17 cellular contexts compared by ENCODE assay signal in the genomic region with DNA sequence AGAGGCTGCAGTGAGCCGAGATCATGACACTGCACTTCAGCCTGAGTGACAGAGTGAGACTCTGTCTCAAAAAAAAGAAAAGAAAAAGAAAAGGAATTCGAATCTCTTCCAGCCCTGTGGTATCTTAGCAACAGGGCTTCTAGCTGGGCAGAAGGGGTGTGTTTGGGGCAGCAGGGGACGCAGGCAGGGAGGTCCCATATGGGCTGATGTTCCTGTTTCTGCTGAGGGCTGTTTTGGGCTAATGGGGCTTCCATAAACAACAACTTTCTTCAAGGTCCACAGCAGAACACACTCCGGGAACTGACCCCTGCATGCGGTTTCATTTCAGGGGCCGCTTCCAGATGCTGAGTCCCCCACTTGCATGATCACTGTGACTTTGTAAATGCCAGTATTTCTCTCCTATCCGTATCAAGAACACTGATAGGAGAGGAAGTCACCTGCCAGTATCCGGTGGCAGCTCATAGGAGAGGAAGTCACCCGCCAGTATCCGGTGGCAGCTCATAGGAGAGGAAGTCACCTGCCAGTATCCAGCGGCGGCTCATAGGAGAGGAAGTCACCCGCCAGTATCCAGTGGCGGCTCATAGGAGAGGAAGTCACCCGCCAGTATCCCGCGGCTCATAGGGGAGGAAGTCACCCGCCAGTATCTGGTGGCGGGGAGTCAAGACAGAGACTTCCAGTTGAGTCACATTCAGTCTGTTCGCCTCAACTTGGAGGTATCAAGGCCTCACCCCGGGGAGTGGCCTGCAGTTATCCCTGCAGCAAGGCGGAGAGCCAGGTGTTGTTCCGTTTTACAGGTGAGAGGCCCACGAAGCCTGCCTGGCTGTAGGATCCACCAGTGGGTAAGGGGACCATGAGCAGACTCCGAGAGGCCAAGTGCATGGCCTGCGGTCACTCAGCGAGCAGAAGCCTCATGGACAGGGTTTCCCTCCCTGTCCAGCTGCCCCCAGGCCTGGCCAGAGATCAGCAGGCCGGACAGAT. TPM values are rescaled to one million over a fixed set of nuclear protein-coding genes. Genes with fewer than 3 reads are reported as not detected.
DNase-seq lines count a peak whose midpoint lies in the region; ATAC-seq and TF ChIP-seq lines count a peak whose summit lies in the region.
"Had no signal": no experiment of that assay in that cellular context is flagged by ENCODE, and none has a peak within 500 bp of the region (broad histone marks: within the 10 kb centered on the region; RNA-seq: fewer than 3 reads in every experiment).

No MANE protein-coding gene starts in this region.

- TF ChIP-seq POLR2A in NB4 (IDR thresholded peaks at IDR 0.05; ENCODE audit: extremely low read depth, insufficient read length), result no peak
- TF ChIP-seq POLR2A in spleen (IDR thresholded peaks at IDR 0.05), result no peak

- 17 to 35% (median 34%) methylated on average over 11 to 28 of the region's 28 CpGs for WGBS in spleen, 5 donors

- H3K9me3 ChIP-seq in spleen, result no peaks in the 10 kb centered on the region
- no peaks in the 10 kb centered on the region for H3K9me3 ChIP-seq in WERI-Rb-1 (ENCODE audit: severe bottlenecking)
- H3K9me3 ChIP-seq: left lung, SK-N-SH had no signal

- no peak for TF ChIP-seq CTCF in NB4 (IDR thresholded peaks at IDR 0.05; ENCODE audit: low read depth, low read length)
- TF ChIP-seq CTCF in spleen (IDR thresholded peaks at IDR 0.05 in 8 of 11, conservative IDR thresholded peaks at IDR 0.05 in 3 of 11), result no peak
- TF ChIP-seq CTCF in WERI-Rb-1 (IDR thresholded peaks at IDR 0.05; ENCODE audit: low read depth, low read length), result no peak

- H3K4me3 ChIP-seq in NB4 (ENCODE audit: low read depth, low read length), result no peak overlapping the region
- peak overlapping the region in 1 of 8 donors; percentile 17 for H3K4me3 ChIP-seq in spleen
- no peak overlapping the region for H3K4me3 ChIP-seq in WERI-Rb-1 (ENCODE audit: low read depth, low read length)
- H3K4me3 ChIP-seq: coronary artery, left lung had no signal

- H3K9me3 Mint-ChIP-seq in activated T-helper 2 cell treated with anti-CD3 and anti-CD28 coated beads, Interferon-gamma antibody, Interleukin-2, Interleukin-4, amounts not matched to agents 10 μg/mL and 5 μg/mL and 100 μg/mL, durations not matched to agents 14 hours and 24 hours and 36 hours, result no peaks in the 10 kb centered on the region

- H3K36me3 ChIP-seq in spleen (no peaks in the 10 kb centered on the region), WERI-Rb-1 (no peaks in the 10 kb centered on the region)
- H3K36me3 ChIP-seq: left lung had no signal

- H3K27me3 Mint-ChIP-seq in activated T-helper 2 cell treated with anti-CD3 and anti-CD28 coated beads, Interferon-gamma antibody, Interleukin-2, Interleukin-4, amounts not matched to agents 10 μg/mL and 5 μg/mL and 100 μg/mL, durations not matched to agents 14 hours and 24 hours and 36 hours (ENCODE audit: low read depth), result peaks cover 13% of the 10 kb centered on the region

- no peaks in the 10 kb centered on the region for H3K36me3 Mint-ChIP-seq in activated T-helper 2 cell treated with anti-CD3 and anti-CD28 coated beads, Interferon-gamma antibody, Interleukin-2, Interleukin-4, amounts not matched to agents 10 μg/mL and 5 μg/mL and 100 μg/mL, durations not matched to agents 14 hours and 24 hours and 36 hours (ENCODE audit: low read depth)

- H3K4me1 ChIP-seq in spleen, result peaks cover 0 to 14% (median 5%) of the 10 kb centered on the region in 6 donors
- H3K4me1 ChIP-seq: left lung had no signal

- H3K27me3 ChIP-seq in spleen (replicated peaks in 1 of 7) (peaks cover 0 to 74% (median 5%) of the 10 kb centered on the region in 7 donors), WERI-Rb-1 (ENCODE audit: insufficient read depth, low read depth, severe bottlenecking) (no peaks in the 10 kb centered on the region)

- H3K27ac ChIP-seq in spleen (no peak overlapping the region), WERI-Rb-1 (no peak overlapping the region)
- H3K27ac ChIP-seq: coronary artery, left lung had no signal

- H3K4me1 Mint-ChIP-seq in activated T-helper 2 cell treated with anti-CD3 and anti-CD28 coated beads, Interferon-gamma antibody, Interleukin-2, Interleukin-4, amounts not matched to agents 10 μg/mL and 5 μg/mL and 100 μg/mL, durations not matched to agents 14 hours and 24 hours and 36 hours (ENCODE audit: low read depth), result peaks cover 7% of the 10 kb centered on the region

- ATAC-seq in HG03039 (IDR thresholded peaks at IDR 0.05; ENCODE audit: unreplicated experiment), result no peak
- ATAC-seq in GM19395 (IDR thresholded peaks at IDR 0.05; ENCODE audit: unreplicated experiment), result no peak
- ATAC-seq: left lung had no signal

- no peak overlapping the region for H3K4me3 Mint-ChIP-seq in activated T-helper 2 cell treated with anti-CD3 and anti-CD28 coated beads, Interferon-gamma antibody, Interleukin-2, Interleukin-4, amounts not matched to agents 10 μg/mL and 5 μg/mL and 100 μg/mL, durations not matched to agents 14 hours and 24 hours and 36 hours (ENCODE audit: low read depth)

- H3K27ac Mint-ChIP-seq in activated T-helper 2 cell treated with anti-CD3 and anti-CD28 coated beads, Interferon-gamma antibody, Interleukin-2, Interleukin-4, amounts not matched to agents 10 μg/mL and 5 μg/mL and 100 μg/mL, durations not matched to agents 14 hours and 24 hours and 36 hours, result no peak overlapping the region

- DNase-seq in activated gamma-delta T cell treated with Interleukin-2 at 50 U/mL for 16 hours (peak; percentile 14), activated gamma-delta T cell (lab: John Stamatoyannopoulos, UW) (no peak), NB4 (ENCODE audit: low read depth) (peak; percentile 78), spleen (peak; percentile 68), WERI-Rb-1 (no peak)
- DNase-seq in activated T-helper 2 cell treated with anti-CD3 and anti-CD28 coated beads, Interferon-gamma antibody, Interleukin-2, Interleukin-4, amounts not matched to agents 10 μg/mL and 5 μg/mL and 100 μg/mL, durations not matched to agents 14 hours and 24 hours and 36 hours (ENCODE audit: low spot score), result peak; percentile 13
- DNase-seq: foreskin fibroblast; left lung; NCI-H510A; SK-N-SH; stimulated activated CD4-positive, alpha-beta T cell treated with anti-CD3 and anti-CD28 coated beads, Interleukin-4, amount 100 ng/mL, for 1 hour had no signal

- intact Hi-C loops in activated T-helper 2 cell treated with anti-CD3 and anti-CD28 coated beads, Interferon-gamma antibody, Interleukin-2, Interleukin-4, amounts not matched to agents 10 μg/mL and 5 μg/mL and 100 μg/mL, durations not matched to agents 14 hours and 24 hours and 36 hours (cut with micrococcal nuclease), result no loop called here
- intact Hi-C loops in spleen (cut with DNase I; ENCODE audit: low total_unique reads), result no loop called here

RNA-seq across cellular contexts. Expression of a gene that starts 8.3 kb away (rescaled TPM):
- not detected in 2 replicates for total RNA-seq in activated T-helper 2 cell treated with anti-CD3 and anti-CD28 coated beads, Interferon-gamma antibody, Interleukin-2, Interleukin-4, amounts not matched to agents 10 μg/mL and 5 μg/mL and 100 μg/mL, durations not matched to agents 14 hours and 24 hours and 36 hours
- total RNA-seq in spleen, result not detected
- polyA plus RNA-seq in spleen, result not detected
- total RNA-seq: left lung, omental fat pad, temporal lobe had no signal
- polyA plus RNA-seq: BJ, SK-N-SH had no signal

RNA-seq across cellular contexts. Expression of a gene that starts 37.0 kb away (rescaled TPM):
- 24.4 and 26.4 TPM in 2 replicates for total RNA-seq in activated T-helper 2 cell treated with anti-CD3 and anti-CD28 coated beads, Interferon-gamma antibody, Interleukin-2, Interleukin-4, amounts not matched to agents 10 μg/mL and 5 μg/mL and 100 μg/mL, durations not matched to agents 14 hours and 24 hours and 36 hours
- 10 to 100 TPM; 21.0 to 41.4 (median 31.3) TPM for total RNA-seq in spleen
- 10 to 100 TPM; 17.5 to 32.3 (median 30.8) TPM for polyA plus RNA-seq in spleen

Comparison
In these comparisons a context has a peak if more than half of its experiments do, and no peak if none do; other contexts are left out.
1. DNase-seq: peak in activated gamma-delta T cell treated with Interleukin-2 at 50 U/mL for 16 hours (single experiment), NB4 (single experiment), activated T-helper 2 cell treated with anti-CD3 and anti-CD28 coated beads, Interferon-gamma antibody, Interleukin-2, Interleukin-4, amounts not matched to agents 10 μg/mL and 5 μg/mL and 100 μg/mL, durations not matched to agents 14 hours and 24 hours and 36 hours (single experiment) and spleen (single experiment); none in activated gamma-delta T cell (single experiment) and WERI-Rb-1 (single experiment).